ENCODE assay signal across 23 cellular contexts in genomic region chrX:937391-937790, GRCh38.
"Had no signal": no experiment of that assay in that cellular context is flagged by ENCODE, and none has a peak within 500 bp of the region (broad histone marks: within the 10 kb centered on the region; RNA-seq: fewer than 3 reads in every experiment).

No MANE protein-coding gene starts in this region.

- ATAC-seq: activated T-helper 17 cell treated with anti-CD3 and anti-CD28 coated beads, Interleukin-2, amount 50 U/mL, for 72 hours; PC-3; T-helper 17 cell had no signal

- DNase-seq: activated B cell treated with CpG ODN at 0.5 μM for 24 hours; activated CD4-positive, alpha-beta T cell treated with anti-CD3 and anti-CD28 coated beads for 1 hour; activated CD4-positive, alpha-beta T cell treated with anti-CD3 and anti-CD28 coated beads, Interleukin-2, amount 10 ng/mL, durations not matched to agents 24 days and 14 days; activated CD4-positive, alpha-beta T cell treated with anti-CD3 and anti-CD28 coated beads, Interleukin-2, amount 50 U/mL, for 48 hours; activated gamma-delta T cell; activated naive CD4-positive, alpha-beta T cell treated with anti-CD3 and anti-CD28 coated beads for 36 hours; activated T-cell treated with anti-CD3 and anti-CD28 coated beads for 4 hours; activated T-cell treated with anti-CD3 and anti-CD28 coated beads, Interleukin-2, amount 50 U/mL, for 48 hours; amygdala; brain microvascular endothelial cell; MV-4-11; NCI-H1105; NCI-H1436; NCI-H1694 treated with DMSO at 0.1 percent for 48 hours; NCI-H2081 treated with DMSO at 0.1 percent for 48 hours; NCI-H446; NCI-H524; PC-3; SHP77 treated with DMSO at 0.1 percent for 48 hours; T-helper 17 cell; T1000 had no signal

- H3K36me3 Mint-ChIP-seq: activated naive CD8-positive, alpha-beta T cell had no signal

- H3K9me3 Mint-ChIP-seq: activated B cell treated with CpG ODN at 0.5 μM for 24 hours; activated CD4-positive, alpha-beta T cell treated with anti-CD3 and anti-CD28 coated beads, Interleukin-2, amount 10 ng/mL, durations not matched to agents 24 days and 14 days; activated naive CD4-positive, alpha-beta T cell treated with anti-CD3 and anti-CD28 coated beads for 36 hours had no signal

- H3K4me1 Mint-ChIP-seq: activated B cell treated with CpG ODN at 0.5 μM for 24 hours; activated CD4-positive, alpha-beta T cell treated with anti-CD3 and anti-CD28 coated beads, Interleukin-2, amount 10 ng/mL, durations not matched to agents 24 days and 14 days; T-helper 17 cell had no signal

- H3K4me3 Mint-ChIP-seq: activated B cell treated with CpG ODN at 0.5 μM for 24 hours; activated CD4-positive, alpha-beta T cell treated with anti-CD3 and anti-CD28 coated beads, Interleukin-2, amount 10 ng/mL, durations not matched to agents 24 days and 14 days; activated naive CD4-positive, alpha-beta T cell treated with anti-CD3 and anti-CD28 coated beads for 36 hours; activated naive CD8-positive, alpha-beta T cell; activated T-helper 17 cell treated with anti-CD3 and anti-CD28 coated beads, Interleukin-2, amount 50 U/mL, for 72 hours; T-helper 17 cell had no signal

- H3K27me3 Mint-ChIP-seq: activated CD4-positive, alpha-beta T cell treated with anti-CD3 and anti-CD28 coated beads, Interleukin-2, amount 10 ng/mL, durations not matched to agents 24 days and 14 days; T-helper 17 cell had no signal

- H3K27ac Mint-ChIP-seq: activated B cell treated with CpG ODN at 0.5 μM for 24 hours; activated CD4-positive, alpha-beta T cell treated with anti-CD3 and anti-CD28 coated beads, Interleukin-2, amount 10 ng/mL, durations not matched to agents 24 days and 14 days; activated naive CD4-positive, alpha-beta T cell treated with anti-CD3 and anti-CD28 coated beads for 36 hours; activated naive CD8-positive, alpha-beta T cell; activated T-helper 17 cell treated with anti-CD3 and anti-CD28 coated beads, Interleukin-2, amount 50 U/mL, for 72 hours; T-helper 17 cell had no signal
